ENCODE assay signal across 10 cellular contexts in genomic region chr13:108225440-108225839, GRCh38.
DNase-seq lines count a peak whose midpoint lies in the region; ATAC-seq and TF ChIP-seq lines count a peak whose summit lies in the region.
"Had no signal": no experiment of that assay in that cellular context is flagged by ENCODE, and none has a peak within 500 bp of the region (broad histone marks: within the 10 kb centered on the region; RNA-seq: fewer than 3 reads in every experiment).

No MANE protein-coding gene starts in this region.

- H3K4me3 ChIP-seq in GM12865 (ENCODE audit: low read depth, low read length): no peak overlapping the region
- H3K4me3 ChIP-seq: PC-9 had no signal

- no peaks in the 10 kb centered on the region for H3K9me3 Mint-ChIP-seq in activated naive CD8-positive, alpha-beta T cell treated with anti-CD3 and anti-CD28 coated beads, Interleukin-2, amount 50 U/mL, for 24 hours

- no peak overlapping the region for H3K4me3 Mint-ChIP-seq in activated naive CD8-positive, alpha-beta T cell treated with anti-CD3 and anti-CD28 coated beads, Interleukin-2, amount 50 U/mL, for 24 hours

- DNase-seq in GM12865 (ENCODE audit: low read depth): peak; percentile 16
- DNase-seq in activated naive CD8-positive, alpha-beta T cell treated with anti-CD3 and anti-CD28 coated beads, Interleukin-2, amount 50 U/mL, for 24 hours: no peak
- no peak for DNase-seq in NCI-H69 (lab: John Stamatoyannopoulos, UW)
- no peak for DNase-seq in DMS153 (lab: John Stamatoyannopoulos, UW)
- DNase-seq in iPS-NIHi11 (ENCODE audit: low spot score): no peak
- DNase-seq in SKM-1 treated with dmso at 0.1 percent for 144 hours (lab: John Stamatoyannopoulos, UW; ENCODE audit: unreplicated experiment): no peak
- DNase-seq: foreskin keratinocyte, PC-9 had no signal

- TF ChIP-seq CTCF in GM12865 (IDR thresholded peaks at IDR 0.05; ENCODE audit: insufficient read depth, low read depth, low read length, missing control alignments): no peak

- peaks cover 64% of the 10 kb centered on the region for H3K4me1 Mint-ChIP-seq in activated naive CD8-positive, alpha-beta T cell treated with anti-CD3 and anti-CD28 coated beads, Interleukin-2, amount 50 U/mL, for 24 hours

- H3K36me3 Mint-ChIP-seq in activated naive CD8-positive, alpha-beta T cell treated with anti-CD3 and anti-CD28 coated beads, Interleukin-2, amount 50 U/mL, for 24 hours (ENCODE audit: low read depth): peaks cover 9% of the 10 kb centered on the region

- ATAC-seq in GM19395 (IDR thresholded peaks at IDR 0.05; ENCODE audit: unreplicated experiment) (peak; percentile 63), HG03175 (IDR thresholded peaks at IDR 0.05; ENCODE audit: unreplicated experiment) (peak; percentile 42)
- ATAC-seq in activated naive CD8-positive, alpha-beta T cell treated with anti-CD3 and anti-CD28 coated beads, Interleukin-2, amount 50 U/mL, for 24 hours: peak; percentile 74

- peak overlapping the region; percentile 0 for H3K27ac Mint-ChIP-seq in activated naive CD8-positive, alpha-beta T cell treated with anti-CD3 and anti-CD28 coated beads, Interleukin-2, amount 50 U/mL, for 24 hours

- no peaks in the 10 kb centered on the region for H3K27me3 Mint-ChIP-seq in activated naive CD8-positive, alpha-beta T cell treated with anti-CD3 and anti-CD28 coated beads, Interleukin-2, amount 50 U/mL, for 24 hours
